ENCODE assay signal across 12 cellular contexts in genomic region chr16:87380403-87380802, GRCh38. TPM values are rescaled to one million over a fixed set of nuclear protein-coding genes. Genes with fewer than 3 reads are reported as not detected.
A peak's percentile ranks its signal among the peaks of the same experiment; 100 is the strongest.
DNase-seq lines count a peak whose midpoint lies in the region; ATAC-seq and TF ChIP-seq lines count a peak whose summit lies in the region.
"Had no signal": no experiment of that assay in that cellular context is flagged by ENCODE, and none has a peak within 500 bp of the region (broad histone marks: within the 10 kb centered on the region; RNA-seq: fewer than 3 reads in every experiment).

No MANE protein-coding gene starts in this region.

- CTCF ChIA-PET in activated CD4-positive, alpha-beta memory T cell treated with anti-CD3 and anti-CD28 coated beads for 36 hours (lab: Charles Lee): interaction anchor here (0.6 kb wide), 1 partner anchor 50 kb away, joined by 3 read pairs; no protein-coding TSS in a partner anchor

- H3K79me2 ChIP-seq in hepatocyte: peaks cover 74% of the 10 kb centered on the region

- H3K27ac Mint-ChIP-seq in activated T-cell treated with anti-CD3 and anti-CD28 coated beads, Interleukin-2, amount 50 U/mL, for 72 hours: peak overlapping the region; percentile 92
- peak overlapping the region; percentile 92 for H3K27ac Mint-ChIP-seq in activated CD4-positive, alpha-beta memory T cell treated with anti-CD3 and anti-CD28 coated beads for 36 hours

- POLR2A ChIA-PET in activated CD4-positive, alpha-beta memory T cell treated with anti-CD3 and anti-CD28 coated beads for 36 hours (lab: Charles Lee): no interaction called here

- 94% methylated on average over 10 of the region's 10 CpGs for WGBS in hepatocyte (ENCODE audit: low lambda C conversion rate, missing lambda C conversion rate)
- 84 to 87% methylated on average over 9 to 10 of the region's 10 CpGs for WGBS in testis, 2 donors

- H3K9me3 Mint-ChIP-seq in activated T-cell treated with anti-CD3 and anti-CD28 coated beads, Interleukin-2, amount 50 U/mL, for 72 hours: no peaks in the 10 kb centered on the region
- H3K9me3 Mint-ChIP-seq in activated CD4-positive, alpha-beta memory T cell treated with anti-CD3 and anti-CD28 coated beads for 36 hours: no peaks in the 10 kb centered on the region

- no peak for DNase-seq in activated T-cell treated with anti-CD3 and anti-CD28 coated beads, Interleukin-2, amount 50 U/mL, for 72 hours
- DNase-seq in activated T-cell treated with anti-CD3 and anti-CD28 coated beads, Interleukin-2, amount 50 U/mL, for 1 hour: no peak
- peak; percentile 35 for DNase-seq in activated CD4-positive, alpha-beta memory T cell treated with anti-CD3 and anti-CD28 coated beads for 36 hours
- DNase-seq in hepatocyte (ENCODE audit: low spot score) (no peak), testis (no peak), GM13977 (ENCODE audit: low spot score) (no peak)
- DNase-seq: BE2C; central memory CD4-positive, alpha-beta T cell; glutamatergic neuron; upper lobe of right lung had no signal

- in situ Hi-C loops in GM13977 (cut with MboI; ENCODE audit: low pct_unique_long_range_greater_than_20kb, low sequenced_read_pairs, unreplicated experiment): no loop called here

- ATAC-seq in activated T-cell treated with anti-CD3 and anti-CD28 coated beads, Interleukin-2, amount 50 U/mL, for 72 hours (replicated peaks in 1 of 2): no peak
- no peak for ATAC-seq in GM18517 (IDR thresholded peaks at IDR 0.05; ENCODE audit: unreplicated experiment)
- ATAC-seq in GM21825 (IDR thresholded peaks at IDR 0.05; ENCODE audit: unreplicated experiment): no peak
- ATAC-seq: upper lobe of right lung had no signal

- H3K27me3 ChIP-seq in hepatocyte (no peaks in the 10 kb centered on the region), testis (no peaks in the 10 kb centered on the region)
- H3K27me3 ChIP-seq: BE2C, upper lobe of right lung had no signal

- intact Hi-C loops in activated CD4-positive, alpha-beta memory T cell treated with anti-CD3 and anti-CD28 coated beads for 36 hours (cut with micrococcal nuclease): loop anchor here (5.0 to 10.0 kb wide), 3 partner anchors 33 to 1826 kb away; no protein-coding TSS in a partner anchor
- intact Hi-C loops in testis (cut with DNase I; ENCODE audit: low total_unique reads): loop anchor here (2.0 to 5.0 kb wide), 2 partner anchors 54 to 63 kb away; partner anchors contain the start of gene C16orf95

- H3K4me3 Mint-ChIP-seq in activated T-cell treated with anti-CD3 and anti-CD28 coated beads, Interleukin-2, amount 50 U/mL, for 72 hours: peak overlapping the region; percentile 85 to 98
- peak overlapping the region; percentile 78 for H3K4me3 Mint-ChIP-seq in activated CD4-positive, alpha-beta memory T cell treated with anti-CD3 and anti-CD28 coated beads for 36 hours

- H3K27ac ChIP-seq in hepatocyte: peak overlapping the region; percentile 66
- peak overlapping the region; percentile 3 to 95 for H3K27ac ChIP-seq in testis
- H3K27ac ChIP-seq: upper lobe of right lung had no signal

- H3K36me3 Mint-ChIP-seq in activated T-cell treated with anti-CD3 and anti-CD28 coated beads, Interleukin-2, amount 50 U/mL, for 72 hours (ENCODE audit: insufficient read depth in 2 of 2): peaks cover 2% of the 10 kb centered on the region in 2 donors
- H3K36me3 Mint-ChIP-seq in activated CD4-positive, alpha-beta memory T cell treated with anti-CD3 and anti-CD28 coated beads for 36 hours: peaks cover 17% of the 10 kb centered on the region

- H3K27me3 Mint-ChIP-seq in activated T-cell treated with anti-CD3 and anti-CD28 coated beads, Interleukin-2, amount 50 U/mL, for 72 hours (ENCODE audit: low read depth): no peaks in the 10 kb centered on the region
- H3K27me3 Mint-ChIP-seq in activated CD4-positive, alpha-beta memory T cell treated with anti-CD3 and anti-CD28 coated beads for 36 hours: peaks cover 2% of the 10 kb centered on the region

- TF ChIP-seq POLR2A in testis (IDR thresholded peaks at IDR 0.05): no peak

- peaks cover 21% of the 10 kb centered on the region for H3K4me1 ChIP-seq in hepatocyte (ENCODE audit: insufficient read depth)
- peaks cover 31% of the 10 kb centered on the region for H3K4me1 ChIP-seq in testis
- H3K4me1 ChIP-seq: BE2C had no signal

- no peak overlapping the region for H2AFZ ChIP-seq in hepatocyte

- peaks cover 67% of the 10 kb centered on the region for H3K4me1 Mint-ChIP-seq in activated T-cell treated with anti-CD3 and anti-CD28 coated beads, Interleukin-2, amount 50 U/mL, for 72 hours (ENCODE audit: low read depth)
- peaks cover 59% of the 10 kb centered on the region for H3K4me1 Mint-ChIP-seq in activated CD4-positive, alpha-beta memory T cell treated with anti-CD3 and anti-CD28 coated beads for 36 hours (ENCODE audit: low read depth)

- H3K9me3 ChIP-seq in hepatocyte (ENCODE audit: low read depth) (no peaks in the 10 kb centered on the region), testis (no peaks in the 10 kb centered on the region)
- H3K9me3 ChIP-seq: BE2C, upper lobe of right lung had no signal

- H3K9me2 ChIP-seq in hepatocyte (replicated peaks; ENCODE audit: insufficient read depth): no peaks in the 10 kb centered on the region

- peaks cover 35% of the 10 kb centered on the region for H4K20me1 ChIP-seq in hepatocyte (ENCODE audit: insufficient read depth, poor library complexity, severe bottlenecking)

- peak overlapping the region; percentile 96 for H3K4me2 ChIP-seq in hepatocyte

- H3K4me3 ChIP-seq in hepatocyte (no peak overlapping the region), testis (no peak overlapping the region)

- H3K36me3 ChIP-seq in hepatocyte (replicated peaks; ENCODE audit: insufficient read depth, low read depth) (no peaks in the 10 kb centered on the region), testis (ENCODE audit: low read depth, missing control alignments) (no peaks in the 10 kb centered on the region)
- H3K36me3 ChIP-seq: BE2C had no signal

- TF ChIP-seq CTCF in hepatocyte (IDR thresholded peaks at IDR 0.05; ENCODE audit: poor library complexity) (no peak), testis (IDR thresholded peaks at IDR 0.05) (no peak), GM13977 (IDR thresholded peaks at IDR 0.05; ENCODE audit: extremely low read depth, insufficient read depth, missing control alignments) (no peak)

RNA-seq across cellular contexts. Expression of gene FBXO31, which starts 3.2 kb away (rescaled TPM):
- total RNA-seq in activated T-cell treated with anti-CD3 and anti-CD28 coated beads, Interleukin-2, amount 50 U/mL, for 72 hours: 10 to 100 TPM; 33.7 to 36.8 TPM
- 10 to 100 TPM; 29.7 to 33.8 TPM for total RNA-seq in activated CD4-positive, alpha-beta memory T cell treated with anti-CD3 and anti-CD28 coated beads for 36 hours
- total RNA-seq in hepatocyte (11.0 and 16.5 TPM in 2 replicates), testis (100 to 1,000 TPM; 115 to 215 TPM)
- polyA plus RNA-seq in hepatocyte (25.3 and 28.9 TPM in 2 replicates), testis (ENCODE audit: insufficient read depth, low read depth, low replicate concordance) (73.9 TPM)

RNA-seq across cellular contexts. Expression of gene MAP1LC3B, which starts 11.7 kb away (rescaled TPM):
- total RNA-seq in activated T-cell treated with anti-CD3 and anti-CD28 coated beads, Interleukin-2, amount 50 U/mL, for 72 hours: 100 to 1,000 TPM; 116 to 146 TPM
- 10 to 100 TPM; 69.3 to 72.5 TPM for total RNA-seq in activated CD4-positive, alpha-beta memory T cell treated with anti-CD3 and anti-CD28 coated beads for 36 hours
- 73.3 and 76.4 TPM in 2 replicates for total RNA-seq in hepatocyte
- polyA plus RNA-seq in hepatocyte: 125 and 134 TPM in 2 replicates
- 10 to 100 TPM; 69.1 to 73.1 TPM for total RNA-seq in testis
- 114 TPM for polyA plus RNA-seq in testis (ENCODE audit: insufficient read depth, low read depth, low replicate concordance)
